Comparison of ENCODE assay signal across 8 cellular contexts in the genomic region with DNA sequence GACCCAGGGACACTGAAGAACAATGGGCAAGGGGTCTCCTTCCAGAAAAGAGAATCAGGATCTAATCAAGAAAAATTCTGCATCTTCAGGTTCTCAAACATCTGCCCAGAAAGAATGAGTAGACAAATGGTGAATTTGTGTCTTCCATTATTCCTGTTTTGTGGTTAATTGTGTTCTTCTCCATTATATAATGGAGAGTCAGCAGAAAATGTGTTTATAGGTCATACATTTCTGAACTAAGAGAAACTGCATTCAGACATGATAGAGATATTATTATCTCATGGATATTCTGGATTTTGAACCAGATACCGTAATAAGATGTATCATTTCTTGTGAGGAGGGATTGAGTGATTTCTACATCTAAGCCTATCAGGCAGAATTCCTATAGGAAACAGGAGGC.
"Had no signal": no experiment of that assay in that cellular context is flagged by ENCODE, and none has a peak within 500 bp of the region (broad histone marks: within the 10 kb centered on the region; RNA-seq: fewer than 3 reads in every experiment).

No MANE protein-coding gene starts in this region.

- ATAC-seq: GM12878 had no signal

- FAIRE-seq: G401.6, GM12878, GM12891, GM12892, GM18507, GM19239 had no signal

- H3K4me3 ChIP-seq: GM12878 had no signal

- DNase-seq: GDM1, GF-D8 had no signal
